In genomic region chr18:35040988-35041751, GRCh38 we compare ENCODE assay signal across 8 cellular contexts. TPM values are rescaled to one million over a fixed set of nuclear protein-coding genes. Genes with fewer than 3 reads are reported as not detected.
DNase-seq lines count a peak whose midpoint lies in the region; ATAC-seq and TF ChIP-seq lines count a peak whose summit lies in the region.

MAPRE2 (plus strand) TSS chr18:35041413; CDS start chr18:35041540, 127 bp downstream.

- H3K36me3 Mint-ChIP-seq in activated naive CD8-positive, alpha-beta T cell treated with anti-CD3 and anti-CD28 coated beads for 36 hours = peaks cover 8% of the 10 kb centered on the region
- H3K36me3 Mint-ChIP-seq in glutamatergic neuron (ENCODE audit: unreplicated experiment) = no peaks in the 10 kb centered on the region
- no peaks in the 10 kb centered on the region for H3K36me3 Mint-ChIP-seq in osteocyte (ENCODE audit: unreplicated experiment)

- H3K27me3 ChIP-seq in thymus (ENCODE audit: control insufficient read depth, insufficient read depth) = no peaks in the 10 kb centered on the region

- peaks cover 18% of the 10 kb centered on the region for H3K4me1 ChIP-seq in thymus (ENCODE audit: control insufficient read depth, insufficient read depth, low read length)

- H3K9me3 ChIP-seq in thymus (ENCODE audit: control insufficient read depth) = peaks cover 1% of the 10 kb centered on the region

- no peaks in the 10 kb centered on the region for H3K27me3 Mint-ChIP-seq in activated naive CD8-positive, alpha-beta T cell treated with anti-CD3 and anti-CD28 coated beads for 36 hours
- H3K27me3 Mint-ChIP-seq in glutamatergic neuron (ENCODE audit: unreplicated experiment) (peaks cover 16% of the 10 kb centered on the region), osteocyte (ENCODE audit: unreplicated experiment) (no peaks in the 10 kb centered on the region)

- H3K4me3 ChIP-seq in thymus (ENCODE audit: low read length) = peak within 1 kb of the TSS; percentile 94

- POLR2A ChIA-PET in GM10248 (lab: Yijun Ruan, JAX) = interaction anchor here (1.4 kb wide), 1 partner anchor 11 kb away, joined by 3 read pairs; no protein-coding TSS in a partner anchor

- WGBS in thymus = under 1% methylated on average over 52 of the region's 52 CpGs

- H3K4me3 Mint-ChIP-seq in activated naive CD8-positive, alpha-beta T cell treated with anti-CD3 and anti-CD28 coated beads for 36 hours = peak within 1 kb of the TSS; percentile 92
- H3K4me3 Mint-ChIP-seq in glutamatergic neuron (ENCODE audit: unreplicated experiment) (peak within 1 kb of the TSS; percentile 98), osteocyte (ENCODE audit: unreplicated experiment) (peak within 1 kb of the TSS; percentile 94)

- CTCF ChIA-PET in GM10248 (lab: Yijun Ruan, JAX) = interaction anchor here (1.3 to 6.0 kb wide), 7 partner anchors 9 to 345 kb away, joined by 3 to 80 read pairs (median 5); no protein-coding TSS in a partner anchor

- H3K9me3 Mint-ChIP-seq in activated naive CD8-positive, alpha-beta T cell treated with anti-CD3 and anti-CD28 coated beads for 36 hours = no peaks in the 10 kb centered on the region
- H3K9me3 Mint-ChIP-seq in glutamatergic neuron (ENCODE audit: unreplicated experiment) (peaks cover 13% of the 10 kb centered on the region), osteocyte (ENCODE audit: unreplicated experiment) (no peaks in the 10 kb centered on the region)

- DNase-seq in GM10248 (ENCODE audit: extremely low spot score) (peak; percentile 98), NCI-H1105 (lab: John Stamatoyannopoulos, UW) (peak; percentile 100), SKM-1 treated with dmso at 0.1 percent for 144 hours (lab: John Stamatoyannopoulos, UW; ENCODE audit: unreplicated experiment) (peak; percentile 92), glutamatergic neuron (peak; percentile 100), osteocyte (ENCODE audit: extremely low spot score, unreplicated experiment) (peak; percentile 99)
- peak; percentile 100 for DNase-seq in activated naive CD8-positive, alpha-beta T cell treated with anti-CD3 and anti-CD28 coated beads for 36 hours

- H3K27ac ChIP-seq in thymus (ENCODE audit: low read depth) = peak within 1 kb of the TSS; percentile 98

- H3K27ac Mint-ChIP-seq in activated naive CD8-positive, alpha-beta T cell treated with anti-CD3 and anti-CD28 coated beads for 36 hours = peak within 1 kb of the TSS; percentile 98
- peak within 1 kb of the TSS; percentile 99 for H3K27ac Mint-ChIP-seq in glutamatergic neuron (ENCODE audit: unreplicated experiment)
- H3K27ac Mint-ChIP-seq in osteocyte (ENCODE audit: unreplicated experiment) = peak within 1 kb of the TSS; percentile 96

- no peak for TF ChIP-seq CTCF in GM10248 (IDR thresholded peaks at IDR 0.05; ENCODE audit: control extremely low read depth, extremely low read depth, low read depth, missing control alignments)
- no peak for TF ChIP-seq CTCF in glutamatergic neuron (IDR thresholded peaks at IDR 0.05; ENCODE audit: partially characterized antibody, unreplicated experiment)
- peak; percentile 25 for TF ChIP-seq CTCF in osteocyte (IDR thresholded peaks at IDR 0.05)

- H3K36me3 ChIP-seq in thymus (ENCODE audit: control insufficient read depth, insufficient read depth) = no peaks in the 10 kb centered on the region

- ATAC-seq in HG02623 (IDR thresholded peaks at IDR 0.05; ENCODE audit: unreplicated experiment) = peak; percentile 76

- H3K4me1 Mint-ChIP-seq in activated naive CD8-positive, alpha-beta T cell treated with anti-CD3 and anti-CD28 coated beads for 36 hours = peaks cover 62% of the 10 kb centered on the region
- H3K4me1 Mint-ChIP-seq in glutamatergic neuron (ENCODE audit: low read depth, unreplicated experiment) (peaks cover 37% of the 10 kb centered on the region), osteocyte (ENCODE audit: unreplicated experiment) (peaks cover 55% of the 10 kb centered on the region)

RNA-seq across cellular contexts. Expression of gene MAPRE2, which starts in this region (rescaled TPM):
- 10 to 100 TPM; 70.1 to 74.0 TPM for total RNA-seq in activated naive CD8-positive, alpha-beta T cell treated with anti-CD3 and anti-CD28 coated beads for 36 hours
- total RNA-seq in glutamatergic neuron (ENCODE audit: unreplicated experiment) (127 TPM), osteocyte (49.8 and 50.0 TPM in 2 replicates)
- 41.2 TPM for polyA plus RNA-seq in thymus

Comparison
In these comparisons a context has a peak if more than half of its experiments do, and no peak if none do; other contexts are left out.
1. Peak in every context shown above with its lines: DNase-seq, ATAC-seq, H3K4me3 ChIP-seq and H3K27ac ChIP-seq.